ENCODE assay signal across 8 cellular contexts in genomic region chr10:45972106-45972812, GRCh38. TPM values are rescaled to one million over a fixed set of nuclear protein-coding genes. Genes with fewer than 3 reads are reported as not detected.
DNase-seq lines count a peak whose midpoint lies in the region; ATAC-seq, FAIRE-seq and TF ChIP-seq lines count a peak whose summit lies in the region.
"Not testable (repeated sequence)": the region's sequence is repeated elsewhere in the genome, so short reads cannot be mapped to it uniquely, and the experiment has no call there.

Gene TIMM23 (plus strand): TSS chr10:45972489. CDS start chr10:45972625, 136 bp downstream.

- H3K27ac ChIP-seq in esophagus muscularis mucosa (replicated peaks in 1 of 4), result peak within 1 kb of the TSS; percentile 74 to 79 (median 76)

- TF ChIP-seq POLR2A in esophagus muscularis mucosa (IDR thresholded peaks at IDR 0.05; ENCODE audit: low read depth), result peak; percentile 34

- FAIRE-seq in RCC 7860 (lab: Jason Lieb, UNC), result not testable (repeated sequence)

- H3K9me3 ChIP-seq in esophagus muscularis mucosa; mucosa of stomach (ENCODE audit: control insufficient read depth, low read length): not testable (repeated sequence)

- H3K9ac ChIP-seq in mucosa of stomach (ENCODE audit: low read length), result peak within 1 kb of the TSS; percentile 78

- ATAC-seq in GM21576 (IDR thresholded peaks at IDR 0.05; ENCODE audit: unreplicated experiment), result peak; percentile 72

- H3K27me3 ChIP-seq in esophagus muscularis mucosa; mucosa of stomach (ENCODE audit: control insufficient read depth, insufficient read depth, low read length): not testable (repeated sequence)

- TF ChIP-seq CTCF in esophagus muscularis mucosa (IDR thresholded peaks at IDR 0.05), result peak in 1 of 3 experiments; percentile 17

- peak within 1 kb of the TSS; percentile 69 to 91 (median 74) for H3K4me3 ChIP-seq in esophagus muscularis mucosa
- H3K4me3 ChIP-seq in mucosa of stomach (ENCODE audit: low read length), result peak within 1 kb of the TSS; percentile 44

- peaks cover 21 to 32% (median 32%) of the 10 kb centered on the region in 4 donors for H3K4me1 ChIP-seq in esophagus muscularis mucosa
- H3K4me1 ChIP-seq in mucosa of stomach (ENCODE audit: control insufficient read depth, insufficient read depth, low read length), result not testable (repeated sequence)

- not testable (repeated sequence) for TF ChIP-seq EP300 in esophagus muscularis mucosa (IDR thresholded peaks at IDR 0.05)

- 0% methylated on average over 43 of the region's 60 CpGs for WGBS in esophagus muscularis mucosa

- DNase-seq in DMS153 (lab: John Stamatoyannopoulos, UW), result peak; percentile 58
- peak; percentile 60 for DNase-seq in KG1 (lab: John Stamatoyannopoulos, UW)
- DNase-seq in RCC 7860 (ENCODE audit: low spot score), result peak; percentile 55
- DNase-seq in activated T-cell treated with anti-CD3 and anti-CD28 coated beads, Interleukin-2, amount 50 U/mL, for 48 hours, result peak; percentile 92 to 93
- DNase-seq in esophagus muscularis mucosa (ENCODE audit: extremely low spot score), result peak; percentile 92
- peak; percentile 69 to 76 for DNase-seq in stimulated activated CD8-positive, alpha-beta memory T cell treated with anti-CD3 and anti-CD28 coated beads, Interleukin-4, amount 100 ng/mL, for 1 hour (ENCODE audit: low read depth in 2 of 2, low spot score in 1 of 2)

- not testable (repeated sequence) for H3K36me3 ChIP-seq in esophagus muscularis mucosa; mucosa of stomach (ENCODE audit: control insufficient read depth, insufficient read depth, low read length)

- intact Hi-C loops in esophagus muscularis mucosa (cut with DNase I), result not testable (repeated sequence)

RNA-seq across cellular contexts. Expression of gene TIMM23, which starts in this region (rescaled TPM):
- 10 to 100 TPM; 52.9 to 66.9 (median 57.7) TPM for total RNA-seq in esophagus muscularis mucosa

Comparison
In these comparisons a context has a peak if more than half of its experiments do, and no peak if none do; other contexts are left out.
1. Peak in every context shown above with its lines: DNase-seq, ATAC-seq, H3K4me3 ChIP-seq and H3K27ac ChIP-seq.